16 cellular contexts compared by ENCODE assay signal in genomic region chr22:39284142-39284980, GRCh38. TPM values are rescaled to one million over a fixed set of nuclear protein-coding genes. Genes with fewer than 3 reads are reported as not detected.
DNase-seq lines count a peak whose midpoint lies in the region; ATAC-seq and TF ChIP-seq lines count a peak whose summit lies in the region.
"Had no signal": no experiment of that assay in that cellular context is flagged by ENCODE, and none has a peak within 500 bp of the region (broad histone marks: within the 10 kb centered on the region; RNA-seq: fewer than 3 reads in every experiment).

No MANE protein-coding gene starts in this region.

- no peak overlapping the region for H3K9ac ChIP-seq in mammary epithelial cell (ENCODE audit: insufficient read depth, low read length)

- TF ChIP-seq RAD21 in Ishikawa (IDR thresholded peaks at IDR 0.05; ENCODE audit: low read depth): no peak

- H3K36me3 ChIP-seq in mammary epithelial cell (ENCODE audit: insufficient read depth, low read length): no peaks in the 10 kb centered on the region
- H3K36me3 ChIP-seq in spleen: no peaks in the 10 kb centered on the region

- CTCF ChIA-PET in mammary epithelial cell (lab: Charles Lee; ENCODE audit: low non-redundant PET): no interaction called here
- CTCF ChIA-PET in activated CD4-positive, alpha-beta memory T cell treated with anti-CD3 and anti-CD28 coated beads, Interleukin-2, amount 10 ng/mL, durations not matched to agents 7 days and 5 days (lab: Charles Lee): no interaction called here

- peak; percentile 51 for DNase-seq in mammary epithelial cell
- no peak for DNase-seq in spleen
- DNase-seq in activated CD4-positive, alpha-beta T cell treated with anti-CD3 and anti-CD28 coated beads, Interleukin-2, amount 10 ng/mL, durations not matched to agents 24 days and 14 days: no peak
- no peak for DNase-seq in stimulated activated naive CD8-positive, alpha-beta T cell treated with anti-CD3 and anti-CD28 coated beads, Interleukin-15, Interleukin-2, amounts not matched to agents 100 U/mL and 50 U/mL, for 24 hours
- DNase-seq in activated CD4-positive, alpha-beta memory T cell treated with anti-CD3 and anti-CD28 coated beads, Interleukin-2, amount 10 ng/mL, durations not matched to agents 7 days and 5 days: no peak
- DNase-seq: activated effector memory CD4-positive, alpha-beta T cell treated with anti-CD3 and anti-CD28 coated beads, Interleukin-2, amount 50 U/mL, for 16 hours; AML-193; foreskin fibroblast; H7; naive thymus-derived CD8-positive, alpha-beta T cell; NCI-H1105 had no signal

- H3K4me2 ChIP-seq in mammary epithelial cell (ENCODE audit: insufficient read depth, low read depth, low read length): peak overlapping the region; percentile 26

- in situ Hi-C loops in mammary epithelial cell (cut with MboI; ENCODE audit: low sequenced_read_pairs in 2 of 2): no loop called here

- H3K9me3 ChIP-seq in mammary epithelial cell (replicated peaks; ENCODE audit: insufficient read depth, low read length) (peaks cover 7% of the 10 kb centered on the region), spleen (peaks cover 0 to 9% (median 7%) of the 10 kb centered on the region in 8 donors)

- H2AFZ ChIP-seq in mammary epithelial cell (ENCODE audit: low read depth, low read length): peak overlapping the region; percentile 54

- BruUV-seq in mammary epithelial cell (replicated peaks; lab: Mats Ljungman, UMichigan): no TSS peak

- no peaks in the 10 kb centered on the region for H4K20me1 ChIP-seq in mammary epithelial cell (ENCODE audit: insufficient read depth, low read length)

- intact Hi-C loops in mammary epithelial cell (cut with micrococcal nuclease): no loop called here
- intact Hi-C loops in spleen (cut with DNase I; ENCODE audit: low total_unique reads): no loop called here
- intact Hi-C loops in activated CD4-positive, alpha-beta T cell treated with anti-CD3 and anti-CD28 coated beads, Interleukin-2, amount 10 ng/mL, durations not matched to agents 24 days and 14 days (cut with micrococcal nuclease): no loop called here

- no peak for ATAC-seq in activated CD4-positive, CD25-positive, alpha-beta regulatory T cell treated with anti-CD3 and anti-CD28 coated beads, Interleukin-2, amount 50 U/mL, for 24 hours
- no peak for ATAC-seq in stimulated activated naive CD8-positive, alpha-beta T cell treated with anti-CD3 and anti-CD28 coated beads, Interleukin-15, Interleukin-2, amounts not matched to agents 100 U/mL and 50 U/mL, for 24 hours
- ATAC-seq: naive thymus-derived CD8-positive, alpha-beta T cell; SK-N-SH treated with all-trans-retinoic acid at 6 μM for 48 hours; stimulated activated memory B cell treated with anti-CD40 and anti-IgM and Interleukin-4, amounts not matched to agents 10 μg/mL and 1 μg/mL and 100 μg/mL, for 72 hours had no signal

- H3K27ac Mint-ChIP-seq in activated CD4-positive, alpha-beta T cell treated with anti-CD3 and anti-CD28 coated beads, Interleukin-2, amount 10 ng/mL, durations not matched to agents 24 days and 14 days: no peak overlapping the region
- H3K27ac Mint-ChIP-seq in activated CD4-positive, alpha-beta memory T cell treated with anti-CD3 and anti-CD28 coated beads, Interleukin-2, amount 10 ng/mL, durations not matched to agents 7 days and 5 days: no peak overlapping the region
- H3K27ac Mint-ChIP-seq: stimulated activated memory B cell treated with anti-CD40 and anti-IgM and Interleukin-4, amounts not matched to agents 10 μg/mL and 1 μg/mL and 100 μg/mL, for 72 hours had no signal

- H3K4me1 ChIP-seq in mammary epithelial cell (ENCODE audit: insufficient read depth, low read length): peaks cover 22% of the 10 kb centered on the region
- H3K4me1 ChIP-seq in spleen: peaks cover 29 to 62% (median 49%) of the 10 kb centered on the region in 6 donors

- 59% methylated on average over 17 of the region's 19 CpGs for WGBS in mammary epithelial cell (ENCODE audit: low coverage, missing lambda C conversion rate)
- WGBS in spleen, 5 donors: 90 to 97% (median 91%) methylated on average over 18 to 19 of the region's 19 CpGs

- H3K27me3 ChIP-seq in mammary epithelial cell (ENCODE audit: insufficient read depth, low read length): no peaks in the 10 kb centered on the region
- no peaks in the 10 kb centered on the region for H3K27me3 ChIP-seq in layer of hippocampus (ENCODE audit: control insufficient read depth, insufficient read depth, low read length)
- peaks cover 0 to 4% (median 0%) of the 10 kb centered on the region in 7 donors for H3K27me3 ChIP-seq in spleen (replicated peaks in 1 of 7)

- H3K9me3 Mint-ChIP-seq in activated CD4-positive, alpha-beta T cell treated with anti-CD3 and anti-CD28 coated beads, Interleukin-2, amount 10 ng/mL, durations not matched to agents 24 days and 14 days: no peaks in the 10 kb centered on the region
- no peaks in the 10 kb centered on the region for H3K9me3 Mint-ChIP-seq in activated CD4-positive, alpha-beta memory T cell treated with anti-CD3 and anti-CD28 coated beads, Interleukin-2, amount 10 ng/mL, durations not matched to agents 7 days and 5 days

- H3K4me1 Mint-ChIP-seq in activated CD4-positive, alpha-beta T cell treated with anti-CD3 and anti-CD28 coated beads, Interleukin-2, amount 10 ng/mL, durations not matched to agents 24 days and 14 days: no peaks in the 10 kb centered on the region
- H3K4me1 Mint-ChIP-seq in activated CD4-positive, alpha-beta memory T cell treated with anti-CD3 and anti-CD28 coated beads, Interleukin-2, amount 10 ng/mL, durations not matched to agents 7 days and 5 days: peaks cover 2% of the 10 kb centered on the region

- no peak for TF ChIP-seq CTCF in mammary epithelial cell (conservative IDR thresholded peaks at IDR 0.05 in 1 of 2, IDR thresholded peaks at IDR 0.05 in 1 of 2; ENCODE audit: extremely low read depth in 1 of 2, insufficient read depth in 1 of 2, low read depth in 1 of 2, low read length in 2 of 2)
- TF ChIP-seq CTCF in spleen (IDR thresholded peaks at IDR 0.05 in 8 of 11, conservative IDR thresholded peaks at IDR 0.05 in 3 of 11): no peak

- H3K79me2 ChIP-seq in mammary epithelial cell (ENCODE audit: insufficient read depth, low read length): no peaks in the 10 kb centered on the region

- H3K27me3 Mint-ChIP-seq in activated CD4-positive, alpha-beta T cell treated with anti-CD3 and anti-CD28 coated beads, Interleukin-2, amount 10 ng/mL, durations not matched to agents 24 days and 14 days: peaks cover 7% of the 10 kb centered on the region
- peaks cover 8% of the 10 kb centered on the region for H3K27me3 Mint-ChIP-seq in activated CD4-positive, alpha-beta memory T cell treated with anti-CD3 and anti-CD28 coated beads, Interleukin-2, amount 10 ng/mL, durations not matched to agents 7 days and 5 days

- POLR2A ChIA-PET in activated CD4-positive, alpha-beta memory T cell treated with anti-CD3 and anti-CD28 coated beads, Interleukin-2, amount 10 ng/mL, durations not matched to agents 7 days and 5 days (lab: Charles Lee): no interaction called here

- TF ChIP-seq POLR2A in spleen (IDR thresholded peaks at IDR 0.05): no peak

- H3K4me3 Mint-ChIP-seq in activated CD4-positive, alpha-beta T cell treated with anti-CD3 and anti-CD28 coated beads, Interleukin-2, amount 10 ng/mL, durations not matched to agents 24 days and 14 days: no peak overlapping the region
- no peak overlapping the region for H3K4me3 Mint-ChIP-seq in activated CD4-positive, alpha-beta memory T cell treated with anti-CD3 and anti-CD28 coated beads, Interleukin-2, amount 10 ng/mL, durations not matched to agents 7 days and 5 days
- H3K4me3 Mint-ChIP-seq: naive thymus-derived CD8-positive, alpha-beta T cell; stimulated activated memory B cell treated with anti-CD40 and anti-IgM and Interleukin-4, amounts not matched to agents 10 μg/mL and 1 μg/mL and 100 μg/mL, for 72 hours had no signal

- H3K36me3 Mint-ChIP-seq in activated CD4-positive, alpha-beta T cell treated with anti-CD3 and anti-CD28 coated beads, Interleukin-2, amount 10 ng/mL, durations not matched to agents 24 days and 14 days (ENCODE audit: low read depth): no peaks in the 10 kb centered on the region
- H3K36me3 Mint-ChIP-seq in activated CD4-positive, alpha-beta memory T cell treated with anti-CD3 and anti-CD28 coated beads, Interleukin-2, amount 10 ng/mL, durations not matched to agents 7 days and 5 days (ENCODE audit: low read depth): no peaks in the 10 kb centered on the region
- H3K36me3 Mint-ChIP-seq: naive thymus-derived CD8-positive, alpha-beta T cell had no signal

- no peak overlapping the region for H3K4me3 ChIP-seq in mammary epithelial cell (replicated peaks in 1 of 3; ENCODE audit: insufficient read depth in 1 of 3, low read depth in 2 of 3, low read length in 3 of 3)
- H3K4me3 ChIP-seq in spleen: no peak overlapping the region

- H3K27ac ChIP-seq in mammary epithelial cell (ENCODE audit: insufficient read depth, low read depth, low read length) (no peak overlapping the region), layer of hippocampus (ENCODE audit: low read depth, low read length) (peak overlapping the region; percentile 38), spleen (peak overlapping the region in 5 of 8 donors; percentile 70 to 80 (median 77))

- dilution Hi-C loops in mammary epithelial cell (cut with HindIII; ENCODE audit: low sequenced_read_pairs): no loop called here

- no peak for TF ChIP-seq EP300 in Ishikawa (IDR thresholded peaks at IDR 0.05; ENCODE audit: borderline replicate concordance)

RNA-seq across cellular contexts. Expression of gene RPL3, which starts 35.1 kb away (rescaled TPM):
- 1,000 to 10,000 TPM; 1,970 to 2,165 TPM for total RNA-seq in mammary epithelial cell
- polyA plus RNA-seq in mammary epithelial cell: 3,548 TPM
- 1,634 TPM for polyA minus RNA-seq in mammary epithelial cell
- total RNA-seq in spleen: 1,000 to 10,000 TPM; 1,607 to 2,098 (median 1,685) TPM
- 1,000 to 10,000 TPM; 4,418 to 6,240 (median 4,821) TPM for polyA plus RNA-seq in spleen
- total RNA-seq in activated CD4-positive, alpha-beta T cell treated with anti-CD3 and anti-CD28 coated beads, Interleukin-2, amount 10 ng/mL, durations not matched to agents 24 days and 14 days: 2,129 and 2,132 TPM in 2 replicates
- total RNA-seq in activated CD4-positive, alpha-beta memory T cell treated with anti-CD3 and anti-CD28 coated beads, Interleukin-2, amount 10 ng/mL, durations not matched to agents 7 days and 5 days: 1,000 to 10,000 TPM; 1,526 to 1,529 TPM

RNA-seq across cellular contexts. Expression of gene PDGFB, which starts 39.6 kb away (rescaled TPM):
- 10 to 100 TPM; 11.2 to 29.2 TPM for total RNA-seq in mammary epithelial cell
- polyA plus RNA-seq in mammary epithelial cell: 9.1 TPM
- polyA minus RNA-seq in mammary epithelial cell: 32.0 TPM
- 10 to 100 TPM in 2 of 7 donors, 1 to 10 TPM in 5; 2.4 to 20.5 (median 9.3) TPM for total RNA-seq in spleen
- polyA plus RNA-seq in spleen: 1 to 10 TPM; 1.7 to 8.2 (median 2.0) TPM
- total RNA-seq in activated CD4-positive, alpha-beta T cell treated with anti-CD3 and anti-CD28 coated beads, Interleukin-2, amount 10 ng/mL, durations not matched to agents 24 days and 14 days: 2.2 and 2.3 TPM in 2 replicates
- total RNA-seq in activated CD4-positive, alpha-beta memory T cell treated with anti-CD3 and anti-CD28 coated beads, Interleukin-2, amount 10 ng/mL, durations not matched to agents 7 days and 5 days: 1 to 10 TPM; 6.4 to 6.5 TPM
